ENCODE assay signal across 16 cellular contexts in the genomic region with DNA sequence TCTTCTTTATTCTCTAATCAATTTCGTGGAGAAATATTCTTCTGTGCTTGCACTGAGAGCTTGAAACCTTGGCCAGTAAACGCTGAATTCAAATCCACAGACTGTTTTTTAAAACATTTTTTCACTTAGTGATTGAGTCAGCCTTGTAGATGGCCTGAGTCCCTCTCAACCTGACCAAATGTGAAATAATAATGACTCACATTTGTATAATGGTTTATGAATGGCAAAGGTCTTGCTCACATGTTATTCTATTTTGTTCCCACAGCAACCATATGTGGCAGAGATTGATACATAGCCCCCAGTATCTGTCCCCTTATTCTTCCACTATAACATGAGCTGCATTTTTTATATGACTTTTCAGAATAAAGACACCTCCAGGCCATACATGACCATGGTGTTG. TPM values are rescaled to one million over a fixed set of nuclear protein-coding genes. Genes with fewer than 3 reads are reported as not detected.
A peak's percentile ranks its signal among the peaks of the same experiment; 100 is the strongest.
DNase-seq lines count a peak whose midpoint lies in the region; ATAC-seq, FAIRE-seq and TF ChIP-seq lines count a peak whose summit lies in the region.
"Had no signal": no experiment of that assay in that cellular context is flagged by ENCODE, and none has a peak within 500 bp of the region (broad histone marks: within the 10 kb centered on the region; RNA-seq: fewer than 3 reads in every experiment).

No MANE protein-coding gene starts in this region.

- WGBS in esophagus muscularis mucosa = 68% methylated on average over 2 of the region's 2 CpGs

- H3K36me3 ChIP-seq in bronchial epithelial cell (ENCODE audit: control insufficient read depth, insufficient read depth, low read length) = no peaks in the 10 kb centered on the region
- no peaks in the 10 kb centered on the region for H3K36me3 ChIP-seq in kidney epithelial cell (ENCODE audit: control insufficient read depth, insufficient read depth, low read length)
- no peaks in the 10 kb centered on the region for H3K36me3 ChIP-seq in esophagus muscularis mucosa
- H3K36me3 ChIP-seq: BLaER1 had no signal

- intact Hi-C loops in esophagus muscularis mucosa (cut with DNase I) = no loop called here

- no peak overlapping the region for H3K27ac ChIP-seq in esophagus muscularis mucosa (replicated peaks in 1 of 4)
- H3K27ac ChIP-seq: BLaER1 had no signal

- FAIRE-seq in bronchial epithelial cell (lab: Jason Lieb, UNC) = no peak
- FAIRE-seq: endometrium had no signal

- peaks cover 0 to 3% (median 0%) of the 10 kb centered on the region in 4 donors for H3K4me1 ChIP-seq in esophagus muscularis mucosa

- DNase-seq in AG08395 (ENCODE audit: low spot score) (peak; percentile 71), LHCN-M2 (ENCODE audit: low read depth) (peak; percentile 90), bronchial epithelial cell (ENCODE audit: low read depth) (peak; percentile 95), kidney epithelial cell (ENCODE audit: low read depth) (peak; percentile 58), NCI-H2107 treated with DMSO at 0.1 percent for 48 hours (lab: John Stamatoyannopoulos, UW; ENCODE audit: unreplicated experiment) (no peak), NCI-H2171 (lab: John Stamatoyannopoulos, UW) (no peak), esophagus muscularis mucosa (ENCODE audit: extremely low spot score) (no peak)
- DNase-seq: activated naive CD8-positive, alpha-beta T cell treated with anti-CD3 and anti-CD28 coated beads, Interleukin-2, amount 10 ng/mL, durations not matched to agents 7 days and 5 days; GF-D8; naive B cell; NCI-H510A treated with DMSO at 0.1 percent for 48 hours; SHP77 treated with DMSO at 0.1 percent for 48 hours had no signal

- TF ChIP-seq CTCF in bronchial epithelial cell (IDR thresholded peaks at IDR 0.05; ENCODE audit: insufficient read depth, low read length, severe bottlenecking) (no peak), kidney epithelial cell (IDR thresholded peaks at IDR 0.05; ENCODE audit: insufficient read depth, low read length, poor library complexity, severe bottlenecking) (no peak), esophagus muscularis mucosa (IDR thresholded peaks at IDR 0.05) (no peak)

- TF ChIP-seq EP300 in esophagus muscularis mucosa (IDR thresholded peaks at IDR 0.05) = no peak

- H3K9me3 ChIP-seq in esophagus muscularis mucosa = peaks cover 0 to 17% (median 13%) of the 10 kb centered on the region in 4 donors

- H3K4me3 ChIP-seq in bronchial epithelial cell (ENCODE audit: low read depth, low read length) (no peak overlapping the region), kidney epithelial cell (ENCODE audit: low read depth, low read length) (no peak overlapping the region), esophagus muscularis mucosa (no peak overlapping the region)
- H3K4me3 ChIP-seq: BLaER1 had no signal

- no peaks in the 10 kb centered on the region for H3K27me3 ChIP-seq in bronchial epithelial cell (ENCODE audit: control insufficient read depth, insufficient read depth, low read length)
- H3K27me3 ChIP-seq in kidney epithelial cell (ENCODE audit: control insufficient read depth, insufficient read depth, low read length) = no peaks in the 10 kb centered on the region
- no peaks in the 10 kb centered on the region for H3K27me3 ChIP-seq in esophagus muscularis mucosa
- H3K27me3 ChIP-seq: BLaER1 had no signal

- TF ChIP-seq POLR2A in esophagus muscularis mucosa (IDR thresholded peaks at IDR 0.05; ENCODE audit: low read depth) = no peak

- ATAC-seq in GM18519 (IDR thresholded peaks at IDR 0.05; ENCODE audit: low FRiP score, unreplicated experiment) = no peak
- ATAC-seq: sciatic nerve had no signal

RNA-seq across cellular contexts. Expression of gene CCDC190, which starts 47.8 kb away (rescaled TPM):
- 11.0 and 13.9 TPM in 2 replicates for total RNA-seq in LHCN-M2 (2014; rRNA removed)
- polyA plus RNA-seq in LHCN-M2 (2012) = 1.4 TPM
- total RNA-seq in bronchial epithelial cell = not detected in 2 replicates
- total RNA-seq in kidney epithelial cell = not detected in 2 replicates
- total RNA-seq in esophagus muscularis mucosa = under 1 TPM in 1 of 4 donors, not detected in 3; 0.26 TPM
- total RNA-seq: activated naive CD8-positive, alpha-beta T cell treated with anti-CD3 and anti-CD28 coated beads, Interleukin-2, amount 10 ng/mL, durations not matched to agents 7 days and 5 days had no signal

Comparison
In these comparisons a context has a peak if more than half of its experiments do, and no peak if none do; other contexts are left out.
1. DNase-seq: peak in AG08395 (single experiment), LHCN-M2 (single experiment), bronchial epithelial cell (single experiment) and kidney epithelial cell (single experiment); none in NCI-H2107 treated with DMSO at 0.1 percent for 48 hours (single experiment), NCI-H2171 (single experiment) and esophagus muscularis mucosa (single experiment).